Comparison of ENCODE assay signal across 15 cellular contexts in genomic region chr10:79398642-79399041, GRCh38. TPM values are rescaled to one million over a fixed set of nuclear protein-coding genes. Genes with fewer than 3 reads are reported as not detected.
A peak's percentile ranks its signal among the peaks of the same experiment; 100 is the strongest.
DNase-seq lines count a peak whose midpoint lies in the region; ATAC-seq and TF ChIP-seq lines count a peak whose summit lies in the region.
"Had no signal": no experiment of that assay in that cellular context is flagged by ENCODE, and none has a peak within 500 bp of the region (broad histone marks: within the 10 kb centered on the region; RNA-seq: fewer than 3 reads in every experiment).

No MANE protein-coding gene starts in this region.

- no peaks in the 10 kb centered on the region for H3K27me3 Mint-ChIP-seq in CD4-positive, alpha-beta memory T cell
- H3K27me3 Mint-ChIP-seq: central memory CD8-positive, alpha-beta T cell had no signal

- no peak overlapping the region for H3K27ac Mint-ChIP-seq in CD4-positive, alpha-beta memory T cell
- H3K27ac Mint-ChIP-seq: activated CD4-positive, alpha-beta memory T cell treated with anti-CD3 and anti-CD28 coated beads for 36 hours had no signal

- peaks cover 54% of the 10 kb centered on the region for H3K4me1 ChIP-seq in cardiac muscle cell (ENCODE audit: low read depth)
- peaks cover 0 to 77% (median 11%) of the 10 kb centered on the region in 9 donors for H3K4me1 ChIP-seq in heart right ventricle
- peaks cover 52% of the 10 kb centered on the region for H3K4me1 ChIP-seq in osteoblast (ENCODE audit: insufficient read depth, low read length)
- no peaks in the 10 kb centered on the region for H3K4me1 ChIP-seq in urinary bladder (ENCODE audit: insufficient read depth)
- no peaks in the 10 kb centered on the region for H3K4me1 ChIP-seq in CD4-positive, alpha-beta memory T cell (ENCODE audit: insufficient read depth, low read length)

- H3K36me3 ChIP-seq in cardiac muscle cell, result peaks cover 5% of the 10 kb centered on the region
- peaks cover 0 to 20% (median 4%) of the 10 kb centered on the region in 9 donors for H3K36me3 ChIP-seq in heart right ventricle
- peaks cover 8% of the 10 kb centered on the region for H3K36me3 ChIP-seq in osteoblast (ENCODE audit: insufficient read depth, low read length)
- no peaks in the 10 kb centered on the region for H3K36me3 ChIP-seq in urinary bladder (ENCODE audit: insufficient read depth)
- H3K36me3 ChIP-seq in CD4-positive, alpha-beta memory T cell (ENCODE audit: insufficient read depth, low read length), result no peaks in the 10 kb centered on the region

- no peak for ATAC-seq in left cardiac atrium
- no peak for ATAC-seq in heart right ventricle
- ATAC-seq: Panc1 had no signal

- no peaks in the 10 kb centered on the region for H3K9me3 ChIP-seq in cardiac muscle cell (ENCODE audit: low read depth)
- H3K9me3 ChIP-seq in heart right ventricle, result no peaks in the 10 kb centered on the region
- H3K9me3 ChIP-seq in osteoblast (ENCODE audit: low read depth, low read length), result no peaks in the 10 kb centered on the region
- H3K9me3 ChIP-seq in CD4-positive, alpha-beta memory T cell (ENCODE audit: control insufficient read depth in 1 of 2, low read length in 2 of 2), result no peaks in the 10 kb centered on the region

- H3K27ac ChIP-seq in cardiac muscle cell, result peak overlapping the region; percentile 96
- peak overlapping the region; percentile 49 to 92 (median 88) for H3K27ac ChIP-seq in heart right ventricle
- peak overlapping the region; percentile 94 for H3K27ac ChIP-seq in osteoblast (ENCODE audit: low read depth, low read length)
- peak overlapping the region; percentile 73 for H3K27ac ChIP-seq in urinary bladder (ENCODE audit: low read depth)
- no peak overlapping the region for H3K27ac ChIP-seq in CD4-positive, alpha-beta memory T cell (ENCODE audit: low read depth, low read length)

- H3K27me3 ChIP-seq in cardiac muscle cell (no peaks in the 10 kb centered on the region), heart right ventricle (no peaks in the 10 kb centered on the region), osteoblast (ENCODE audit: insufficient read depth, low read length) (no peaks in the 10 kb centered on the region)
- no peaks in the 10 kb centered on the region for H3K27me3 ChIP-seq in CD4-positive, alpha-beta memory T cell (ENCODE audit: insufficient read depth, low read length)

- H3K4me3 ChIP-seq in cardiac muscle cell, result no peak overlapping the region
- peak overlapping the region in 2 of 10 donors; percentile 18 for H3K4me3 ChIP-seq in heart right ventricle
- peak overlapping the region; percentile 46 for H3K4me3 ChIP-seq in osteoblast (ENCODE audit: insufficient read depth, low read length)
- no peak overlapping the region for H3K4me3 ChIP-seq in urinary bladder (ENCODE audit: low read depth, low read length)
- no peak overlapping the region for H3K4me3 ChIP-seq in CD4-positive, alpha-beta memory T cell (ENCODE audit: low read length in 2 of 2)

- H3K36me3 Mint-ChIP-seq in CD4-positive, alpha-beta memory T cell, result no peaks in the 10 kb centered on the region
- H3K36me3 Mint-ChIP-seq: activated CD4-positive, alpha-beta memory T cell treated with anti-CD3 and anti-CD28 coated beads for 36 hours had no signal

- CTCF ChIA-PET in CD4-positive, alpha-beta memory T cell (lab: Charles Lee; ENCODE audit: partially characterized antibody), result no interaction called here

- H3K79me2 ChIP-seq in osteoblast (ENCODE audit: insufficient read depth, low read length), result peaks cover 57% of the 10 kb centered on the region

- no peak overlapping the region for H3K4me3 Mint-ChIP-seq in CD4-positive, alpha-beta memory T cell
- H3K4me3 Mint-ChIP-seq: activated CD4-positive, alpha-beta memory T cell treated with anti-CD3 and anti-CD28 coated beads for 36 hours; central memory CD8-positive, alpha-beta T cell had no signal

- WGBS in heart right ventricle, 2 donors, result 89% methylated on average over 4 of the region's 4 CpGs
- WGBS in urinary bladder, result 83% methylated on average over 4 of the region's 4 CpGs

- intact Hi-C loops in left cardiac atrium (cut with DNase I) (no loop called here), heart right ventricle (cut with DNase I) (loop anchor here in 3 of 10 donors (2.0 to 10.0 kb wide), 3 partner anchors 46 to 49 kb away; partner anchors contain the start of gene ZCCHC24 (in 3 of the 3))
- intact Hi-C loops in CD4-positive, alpha-beta memory T cell (cut with micrococcal nuclease), result no loop called here

- TF ChIP-seq CTCF in cardiac muscle cell (IDR thresholded peaks at IDR 0.05; ENCODE audit: low read depth, low read length) (no peak), heart right ventricle (IDR thresholded peaks at IDR 0.05) (no peak), osteoblast (IDR thresholded peaks at IDR 0.05; ENCODE audit: extremely low read depth, low read depth, low read length) (no peak)

- H3K4me2 ChIP-seq in osteoblast (ENCODE audit: insufficient read depth, low read length), result peak overlapping the region; percentile 71

- peaks cover 0 to 3% (median 0%) of the 10 kb centered on the region in 4 donors for H3K4me1 Mint-ChIP-seq in CD4-positive, alpha-beta memory T cell
- H3K4me1 Mint-ChIP-seq: central memory CD8-positive, alpha-beta T cell had no signal

- POLR2A ChIA-PET in CD4-positive, alpha-beta memory T cell (lab: Charles Lee; ENCODE audit: partially characterized antibody), result no interaction called here

- no peak overlapping the region for H2AFZ ChIP-seq in osteoblast (ENCODE audit: low read length)

- H3K9me3 Mint-ChIP-seq in CD4-positive, alpha-beta memory T cell, result no peaks in the 10 kb centered on the region
- H3K9me3 Mint-ChIP-seq: activated CD4-positive, alpha-beta memory T cell treated with anti-CD3 and anti-CD28 coated beads for 36 hours; central memory CD8-positive, alpha-beta T cell had no signal

- DNase-seq in cardiac muscle cell (ENCODE audit: low read depth in 1 of 2, low spot score in 1 of 2) (no peak), left cardiac atrium (no peak), heart right ventricle (no peak), osteoblast (ENCODE audit: insufficient read length, low spot score, missing footprints) (no peak), cerebellar nuclear complex (lab: John Stamatoyannopoulos, UW) (no peak), 8988T (no peak)
- DNase-seq in CD4-positive, alpha-beta memory T cell, result no peak
- DNase-seq: activated CD4-positive, alpha-beta memory T cell treated with anti-CD3 and anti-CD28 coated beads for 36 hours; activated gamma-delta T cell treated with Interleukin-2 at 50 U/mL for 16 hours; Calu3; NCI-H1092; T-helper 9 cell had no signal

- peaks cover 7% of the 10 kb centered on the region for H4K20me1 ChIP-seq in osteoblast (ENCODE audit: insufficient read depth, low read length)

RNA-seq across cellular contexts. Expression of gene ZCCHC24, which starts 46.8 kb away (rescaled TPM):
- total RNA-seq in cardiac muscle cell (56.5 and 58.0 TPM in 2 replicates), left cardiac atrium (10 to 100 TPM; 52.9 to 56.6 TPM), heart right ventricle (10 to 100 TPM; 32.0 to 59.0 (median 49.0) TPM), osteoblast (48.5 and 69.5 TPM in 2 replicates), urinary bladder (43.5 TPM)
- polyA plus RNA-seq in cardiac muscle cell (65.4 and 81.5 TPM in 2 replicates), heart right ventricle (10 to 100 TPM; 19.3 to 22.4 TPM), urinary bladder (98.2 TPM)
- 1 to 10 TPM; 1.7 to 1.9 TPM for total RNA-seq in CD4-positive, alpha-beta memory T cell
- under 1 TPM; 0.30 to 0.79 TPM for polyA plus RNA-seq in CD4-positive, alpha-beta memory T cell

RNA-seq across cellular contexts. Expression of gene PPIF, which starts 51.4 kb away (rescaled TPM):
- total RNA-seq in cardiac muscle cell (86.6 and 101 TPM in 2 replicates), left cardiac atrium (100 to 1,000 TPM; 110 to 155 TPM), heart right ventricle (100 to 1,000 TPM in 9 of 10 donors, 10 to 100 TPM in 1; 95.5 to 205 (median 148) TPM), osteoblast (37.7 and 39.1 TPM in 2 replicates), urinary bladder (17.4 TPM)
- polyA plus RNA-seq in cardiac muscle cell (125 and 143 TPM in 2 replicates), heart right ventricle (100 to 1,000 TPM in 1 of 2 donors, 10 to 100 TPM in 1; 44.3 to 144 TPM), urinary bladder (39.4 TPM)
- 10 to 100 TPM; 26.3 to 33.7 TPM for total RNA-seq in CD4-positive, alpha-beta memory T cell
- polyA plus RNA-seq in CD4-positive, alpha-beta memory T cell, result 10 to 100 TPM; 10.6 to 13.1 TPM

Comparison
In these comparisons a context has a peak if more than half of its experiments do, and no peak if none do; other contexts are left out.
1. RNA of gene ZCCHC24, which starts 46.8 kb away (total RNA-seq): 56.5 to 58.0 TPM in cardiac muscle cell, 52.9 to 56.6 TPM in left cardiac atrium, 32.0 to 59.0 TPM in heart right ventricle, 48.5 to 69.5 TPM in osteoblast and 43.5 TPM in urinary bladder (single experiment); 1.7 to 1.9 TPM in CD4-positive, alpha-beta memory T cell; every median in the first group is over 10 times any median in the second.